ENCODE assay signal across 27 cellular contexts in the genomic region with DNA sequence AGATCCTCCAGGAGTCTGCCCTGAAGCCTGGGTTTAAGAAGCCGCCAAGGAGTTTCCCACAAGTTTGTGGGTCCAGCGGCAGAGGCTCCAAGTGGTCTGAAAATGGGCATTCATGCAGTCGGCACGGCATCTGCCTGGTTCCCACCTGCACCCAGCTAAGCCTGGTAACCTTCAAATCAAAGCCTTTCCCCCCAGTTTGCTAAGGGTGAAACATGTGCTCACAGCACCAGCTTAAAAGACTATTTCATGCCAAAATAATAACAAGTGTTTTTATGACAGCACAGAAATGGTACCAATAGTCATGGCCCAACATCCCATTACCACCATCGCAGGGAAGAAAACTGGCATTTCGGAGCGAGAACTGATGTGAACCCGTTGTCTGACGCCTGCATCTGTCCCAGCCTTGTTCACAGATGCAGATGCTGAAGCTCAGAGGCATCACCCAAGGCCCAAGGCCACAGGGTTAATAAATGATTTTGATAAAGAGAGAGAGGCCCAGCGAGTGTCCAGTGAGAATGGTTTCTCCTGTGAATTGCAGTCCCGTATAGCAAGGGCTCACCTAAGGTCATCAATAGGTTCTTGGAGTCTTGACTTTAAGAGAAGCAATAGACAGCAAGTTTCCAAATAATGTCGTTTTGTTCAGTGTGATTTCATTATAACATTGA.
"Had no signal": no experiment of that assay in that cellular context is flagged by ENCODE, and none has a peak within 500 bp of the region (broad histone marks: within the 10 kb centered on the region; RNA-seq: fewer than 3 reads in every experiment).

No MANE protein-coding gene starts in this region.

- FAIRE-seq: TTC549 had no signal

- H3K4me3 ChIP-seq: cardiac muscle cell, SK-N-MC had no signal

- H3K36me3 ChIP-seq: brain microvascular endothelial cell, cardiac muscle cell, WERI-Rb-1 had no signal

- DNase-seq: activated CD4-positive, alpha-beta memory T cell treated with anti-CD3 and anti-CD28 coated beads, Interleukin-2, amount 10 ng/mL, durations not matched to agents 7 days and 5 days; activated CD4-positive, alpha-beta T cell treated with anti-CD3 and anti-CD28 coated beads for 36 hours; activated CD4-positive, alpha-beta T cell treated with anti-CD3 and anti-CD28 coated beads, Interleukin-2, amount 50 U/mL, for 1 hour; activated gamma-delta T cell; activated naive CD4-positive, alpha-beta T cell treated with anti-CD3 and anti-CD28 coated beads, Interleukin-2, amount 10 ng/mL, durations not matched to agents 7 days and 5 days; activated naive CD8-positive, alpha-beta T cell treated with anti-CD3 and anti-CD28 coated beads for 36 hours; activated T-cell treated with anti-CD3 and anti-CD28 coated beads for 4 hours; activated T-cell treated with anti-CD3 and anti-CD28 coated beads, Interleukin-2, amount 50 U/mL, for 48 hours; brain microvascular endothelial cell; Karpas-422; MM.1S; NCI-H1105; NCI-H1436; NCI-H1694 treated with DMSO at 0.1 percent for 48 hours; NCI-H2081; NCI-H69; NK-92 treated with Interleukin-12 subunit alpha and Interleukin-12 subunit beta, amount 100 ng/mL, for 24 hours; OCI-M1; SIG-M5; T-cell; T-helper 2 cell; T1000; WERI-Rb-1 had no signal

- H3K27ac ChIP-seq: brain microvascular endothelial cell, cardiac muscle cell, SK-N-MC, WERI-Rb-1 had no signal

- H3K27me3 ChIP-seq: brain microvascular endothelial cell, cardiac muscle cell had no signal

- ATAC-seq: activated CD4-positive, alpha-beta T cell treated with anti-CD3 and anti-CD28 coated beads for 36 hours; activated T-helper 17 cell treated with anti-CD3 and anti-CD28 coated beads, Interleukin-2, amount 50 U/mL, for 72 hours; T-cell had no signal
